ENCODE assay signal across 1 cellular context in genomic region chr3:147408180-147409105, GRCh38.
TF ChIP-seq lines count a peak whose summit lies in the region.

No MANE protein-coding gene starts in this region.

TF ChIP-seq in H1, 55 proteins besides CTCF, POLR2A, EP300 and RAD21 (continued from another document):
- TF ChIP-seq CHD7 (IDR thresholded peaks at IDR 0.05; ENCODE audit: insufficient replicate concordance, low read length) (peak; percentile 67), CHD2 (IDR thresholded peaks at IDR 0.05; ENCODE audit: low read length) (no peak), EZH2 (IDR thresholded peaks at IDR 0.05; ENCODE audit: low read depth, low read length, severe bottlenecking) (no peak), EGR1 (IDR thresholded peaks at IDR 0.05; ENCODE audit: borderline replicate concordance, low read depth, low read length) (peak; percentile 50; the same call in 1 of the 2 replicates), TBP (IDR thresholded peaks at IDR 0.05; ENCODE audit: low read depth, low read length) (no peak), USF2 (IDR thresholded peaks at IDR 0.05; ENCODE audit: low read length) (no peak), NRF1 (IDR thresholded peaks at IDR 0.05; ENCODE audit: low read depth, low read length) (no peak), CBX8 (IDR thresholded peaks at IDR 0.05; ENCODE audit: borderline replicate concordance, low read depth, low read length) (no peak), RFX5 (IDR thresholded peaks at IDR 0.05; ENCODE audit: borderline replicate concordance, low read depth, low read length) (no peak), RBBP5 (IDR thresholded peaks at IDR 0.05; ENCODE audit: borderline replicate concordance, low read depth, low read length) (no peak), CHD1 (IDR thresholded peaks at IDR 0.05; ENCODE audit: low read depth, low read length) (no peak), ATF3 (IDR thresholded peaks at IDR 0.05; ENCODE audit: insufficient read depth, low read depth, low read length) (no peak), SRF (IDR thresholded peaks at IDR 0.05; ENCODE audit: low read depth, low read length) (no peak), HDAC2 (IDR thresholded peaks at IDR 0.05; ENCODE audit: borderline replicate concordance in 1 of 2, low read depth in 2 of 2, low read length in 2 of 2) (0 out of 4 replicates have a peak, but pooled peaks of 1 of the 2 experiments have one; percentile 8), POU5F1 (IDR thresholded peaks at IDR 0.05; ENCODE audit: low read depth, low read length) (no peak), JUN (IDR thresholded peaks at IDR 0.05; ENCODE audit: low read depth, low read length) (no peak), MAFK (IDR thresholded peaks at IDR 0.05; ENCODE audit: low read depth, low read length) (peak; percentile 44; the same call in 1 of the 2 replicates), TAF7 (optimal IDR thresholded peaks at IDR 0.05; ENCODE audit: borderline replicate concordance, low read depth, low read length) (no peak), MAX (IDR thresholded peaks at IDR 0.05) (no peak), SIN3A (conservative IDR thresholded peaks at IDR 0.05 in 1 of 2, IDR thresholded peaks at IDR 0.05 in 1 of 2; ENCODE audit: low read depth in 1 of 2, low read length in 2 of 2) (no peak), TEAD4 (IDR thresholded peaks at IDR 0.05; ENCODE audit: low read depth, low read length) (no peak), PHF8 (conservative IDR thresholded peaks at IDR 0.05; ENCODE audit: low read depth, low read length) (no peak), FOSL1 (IDR thresholded peaks at IDR 0.05; ENCODE audit: insufficient read depth, low read depth, low read length) (no peak), BRCA1 (IDR thresholded peaks at IDR 0.05; ENCODE audit: low read depth, low read length) (no peak), ATF2 (IDR thresholded peaks at IDR 0.05; ENCODE audit: low read length) (no peak), CTBP2 (IDR thresholded peaks at IDR 0.05; ENCODE audit: borderline replicate concordance, insufficient read depth, insufficient read length, low read length) (peak; percentile 86), SP1 (IDR thresholded peaks at IDR 0.05; ENCODE audit: low read depth, low read length) (no peak), NANOG (IDR thresholded peaks at IDR 0.05; ENCODE audit: insufficient read depth, low read depth, low read length, poor library complexity, severe bottlenecking) (no peak), SUZ12 (IDR thresholded peaks at IDR 0.05; ENCODE audit: low read length) (no peak), GTF2F1 (IDR thresholded peaks at IDR 0.05; ENCODE audit: borderline replicate concordance, low read depth, low read length) (no peak), RNF2 (IDR thresholded peaks at IDR 0.05; ENCODE audit: borderline replicate concordance, low read depth, low read length, missing control alignments, poor library complexity, severe bottlenecking) (peak; percentile 67), ASH2L (IDR thresholded peaks at IDR 0.05; ENCODE audit: low read length) (peak; percentile 2), TCF12 (IDR thresholded peaks at IDR 0.05; ENCODE audit: low read depth, low read length) (0 out of 2 replicates have a peak, but pooled peaks have one; percentile 12), HDAC6 (IDR thresholded peaks at IDR 0.05; ENCODE audit: low read depth, low read length) (no peak), SIX5 (IDR thresholded peaks at IDR 0.05; ENCODE audit: low read depth, low read length) (no peak)
